8 cellular contexts compared by ENCODE assay signal in genomic region chr5:174419523-174420132, GRCh38.
DNase-seq lines count a peak whose midpoint lies in the region; ATAC-seq and TF ChIP-seq lines count a peak whose summit lies in the region.

No MANE protein-coding gene starts in this region.

- peak; percentile 96 for DNase-seq in Calu3
- DNase-seq in SK-N-MC (ENCODE audit: low read depth, low spot score): peak; percentile 93
- DNase-seq in activated naive CD4-positive, alpha-beta T cell treated with anti-CD3 and anti-CD28 coated beads for 36 hours: peak; percentile 91
- peak; percentile 91 for DNase-seq in globus pallidus (ENCODE audit: low spot score)
- peak; percentile 76 for DNase-seq in omental fat pad (ENCODE audit: low spot score)
- peak; percentile 69 for DNase-seq in thoracic aorta (ENCODE audit: low spot score)

- H3K27me3 ChIP-seq in thoracic aorta (replicated peaks; ENCODE audit: insufficient read depth): no peaks in the 10 kb centered on the region

- no peaks in the 10 kb centered on the region for H3K36me3 ChIP-seq in SK-N-MC (ENCODE audit: insufficient read depth, low read length)
- H3K36me3 ChIP-seq in thoracic aorta: no peaks in the 10 kb centered on the region

- H3K4me3 ChIP-seq in SK-N-MC: peak overlapping the region; percentile 57
- peak overlapping the region; percentile 70 for H3K4me3 ChIP-seq in thoracic aorta

- H3K27me3 Mint-ChIP-seq in Calu3 (ENCODE audit: unreplicated experiment): no peaks in the 10 kb centered on the region
- peaks cover 26% of the 10 kb centered on the region for H3K27me3 Mint-ChIP-seq in activated naive CD4-positive, alpha-beta T cell treated with anti-CD3 and anti-CD28 coated beads for 36 hours (ENCODE audit: low read depth)

- no peaks in the 10 kb centered on the region for H3K36me3 Mint-ChIP-seq in Calu3 (ENCODE audit: insufficient read depth, unreplicated experiment)
- no peaks in the 10 kb centered on the region for H3K36me3 Mint-ChIP-seq in activated naive CD4-positive, alpha-beta T cell treated with anti-CD3 and anti-CD28 coated beads for 36 hours (ENCODE audit: low read depth)

- no peaks in the 10 kb centered on the region for H3K9me3 Mint-ChIP-seq in Calu3 (ENCODE audit: low read depth, unreplicated experiment)
- no peaks in the 10 kb centered on the region for H3K9me3 Mint-ChIP-seq in activated naive CD4-positive, alpha-beta T cell treated with anti-CD3 and anti-CD28 coated beads for 36 hours

- H3K27ac ChIP-seq in SK-N-MC (no peak overlapping the region), thoracic aorta (peak overlapping the region in 1 of 2 donors; percentile 34)

- TF ChIP-seq CTCF in Calu3 (IDR thresholded peaks at IDR 0.05; ENCODE audit: unreplicated experiment) (peak; percentile 97), LNCAP (IDR thresholded peaks at IDR 0.05) (peak; percentile 91), omental fat pad (IDR thresholded peaks at IDR 0.05) (peak in 2 of 3 donors; percentile 34 to 52), thoracic aorta (IDR thresholded peaks at IDR 0.05) (peak; percentile 90)

- no TSS peak for BruUV-seq in Calu3 (replicated peaks; lab: Mats Ljungman, UMichigan)

- H3K9me3 ChIP-seq in SK-N-MC (ENCODE audit: low read depth, low read length) (no peaks in the 10 kb centered on the region), thoracic aorta (no peaks in the 10 kb centered on the region)

- CTCF ChIA-PET in Calu3 (lab: Charles Lee): interaction anchor here (0.6 to 2.3 kb wide), 37 partner anchors 8 to 375 kb away, joined by 3 to 26 read pairs (median 4); partner anchors contain the start of genes MSX2 and NSG2
- CTCF ChIA-PET in activated naive CD4-positive, alpha-beta T cell treated with anti-CD3 and anti-CD28 coated beads for 36 hours (lab: Charles Lee): interaction anchor here (0.7 to 2.4 kb wide), 12 partner anchors 12 to 1024 kb away, joined by 3 to 16 read pairs (median 4); no protein-coding TSS in a partner anchor

- peaks cover 21% of the 10 kb centered on the region for H3K4me1 Mint-ChIP-seq in Calu3 (ENCODE audit: low read depth, unreplicated experiment)
- H3K4me1 Mint-ChIP-seq in activated naive CD4-positive, alpha-beta T cell treated with anti-CD3 and anti-CD28 coated beads for 36 hours (ENCODE audit: low read depth): peaks cover 11% of the 10 kb centered on the region

- H3K4me3 Mint-ChIP-seq in Calu3 (ENCODE audit: low read depth, unreplicated experiment): peak overlapping the region; percentile 68
- peak overlapping the region; percentile 34 for H3K4me3 Mint-ChIP-seq in activated naive CD4-positive, alpha-beta T cell treated with anti-CD3 and anti-CD28 coated beads for 36 hours

- ATAC-seq in GM21576 (IDR thresholded peaks at IDR 0.05; ENCODE audit: unreplicated experiment) (peak; percentile 82), omental fat pad (ENCODE audit: low FRiP score) (peak; percentile 89), thoracic aorta (ENCODE audit: insufficient number of reproducible peaks, low FRiP score, low read depth) (peak; percentile 71)

- peaks cover 0 to 12% of the 10 kb centered on the region in 2 donors for H3K4me1 ChIP-seq in thoracic aorta (ENCODE audit: control insufficient read depth in 1 of 2, low read depth in 2 of 2)

- intact Hi-C loops in Calu3 (cut with micrococcal nuclease; ENCODE audit: unreplicated experiment): loop anchor here (1.0 to 5.0 kb wide), 6 partner anchors 43 to 515 kb away; no protein-coding TSS in a partner anchor
- intact Hi-C loops in activated naive CD4-positive, alpha-beta T cell treated with anti-CD3 and anti-CD28 coated beads for 36 hours (cut with micrococcal nuclease): loop anchor here (1.0 to 2.0 kb wide), 4 partner anchors 93 to 517 kb away; no protein-coding TSS in a partner anchor

- no peak overlapping the region for H3K27ac Mint-ChIP-seq in Calu3 (ENCODE audit: unreplicated experiment)
- H3K27ac Mint-ChIP-seq in activated naive CD4-positive, alpha-beta T cell treated with anti-CD3 and anti-CD28 coated beads for 36 hours: no peak overlapping the region

- H3K9ac ChIP-seq in SK-N-MC (ENCODE audit: insufficient read length): no peak overlapping the region

Comparison
In these comparisons a context has a peak if more than half of its experiments do, and no peak if none do; other contexts are left out.
1. CTCF ChIP-seq: peak in every context shown above with its lines; median percentile 97 in Calu3; 91 in LNCAP; 90 in thoracic aorta; 43 in omental fat pad.